ENCODE assay signal across 7 cellular contexts in genomic region chr2:88542668-88543067, GRCh38.
"Had no signal": no experiment of that assay in that cellular context is flagged by ENCODE, and none has a peak within 500 bp of the region (broad histone marks: within the 10 kb centered on the region; RNA-seq: fewer than 3 reads in every experiment).

No MANE protein-coding gene starts in this region.

- H3K9ac ChIP-seq: KMS-11 had no signal

- H3K27ac ChIP-seq: HL-60, KMS-11 had no signal

- ATAC-seq: HepG2, K562 had no signal

- H3K4me3 Mint-ChIP-seq: IgD-negative memory B cell had no signal

- DNase-seq: KBM-7, KG1 had no signal

- H3K4me3 ChIP-seq: K562 had no signal

- H3K27ac Mint-ChIP-seq: IgD-negative memory B cell had no signal

- H3K4me1 Mint-ChIP-seq: IgD-negative memory B cell had no signal

- H3K4me2 ChIP-seq: KMS-11 had no signal
